8 cellular contexts compared by ENCODE assay signal in the genomic region with DNA sequence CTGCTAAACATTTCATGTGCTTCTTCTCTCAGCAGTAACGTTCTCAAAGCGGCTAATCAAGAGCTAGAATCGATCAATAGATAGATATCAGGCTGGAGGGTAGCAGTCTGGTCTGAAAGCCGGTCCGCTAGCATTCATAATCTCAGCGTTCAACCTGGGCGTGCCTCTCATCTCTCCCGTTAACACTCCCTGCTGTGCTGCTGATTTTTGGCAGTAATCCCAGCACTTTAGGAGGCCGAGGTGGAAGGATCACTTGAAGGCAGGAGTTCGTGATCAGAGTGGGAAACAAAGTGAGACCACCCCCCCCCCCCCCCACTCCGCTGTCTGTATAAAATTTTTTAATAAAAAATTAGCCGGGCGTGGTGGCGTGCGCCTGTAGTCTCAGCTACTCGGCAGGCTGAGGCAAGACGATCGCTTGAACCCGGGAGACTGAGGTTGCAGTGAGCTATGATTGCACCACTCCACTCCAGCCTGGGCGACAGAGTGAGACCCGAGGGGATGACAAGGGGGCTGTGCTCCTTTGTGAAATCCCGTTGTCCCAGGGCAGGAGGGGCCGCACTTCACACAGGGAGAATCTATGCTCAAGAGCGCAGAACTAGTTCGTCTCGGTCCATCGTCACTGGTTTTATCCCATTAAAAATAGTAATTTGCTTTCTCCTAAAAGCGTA. TPM values are rescaled to one million over a fixed set of nuclear protein-coding genes. Genes with fewer than 3 reads are reported as not detected.
DNase-seq lines count a peak whose midpoint lies in the region; ATAC-seq and TF ChIP-seq lines count a peak whose summit lies in the region.

No MANE protein-coding gene starts in this region.

- no peak for TF ChIP-seq CTCF in AG09309 (IDR thresholded peaks at IDR 0.05; ENCODE audit: control insufficient read depth, insufficient read depth, low read depth, low read length, missing control alignments)
- no peak for TF ChIP-seq CTCF in hepatocyte (IDR thresholded peaks at IDR 0.05; ENCODE audit: poor library complexity)

- H4K20me1 ChIP-seq in hepatocyte (ENCODE audit: insufficient read depth, poor library complexity, severe bottlenecking): no peaks in the 10 kb centered on the region

- peak overlapping the region; percentile 86 for H2AFZ ChIP-seq in hepatocyte

- H3K27ac ChIP-seq in hepatocyte (peak overlapping the region; percentile 22), skeletal muscle tissue (ENCODE audit: low read depth, low read length) (no peak overlapping the region)

- H3K9me3 ChIP-seq in hepatocyte (ENCODE audit: low read depth): no peaks in the 10 kb centered on the region
- no peaks in the 10 kb centered on the region for H3K9me3 ChIP-seq in skeletal muscle tissue (ENCODE audit: control insufficient read depth in 3 of 3, low read length in 3 of 3)

- H3K9ac ChIP-seq in skeletal muscle tissue (ENCODE audit: low read depth in 1 of 3, low read length in 3 of 3): peak overlapping the region; percentile 64 to 81 (median 77)

- H3K4me2 ChIP-seq in hepatocyte: peak overlapping the region; percentile 83

- peaks cover 4% of the 10 kb centered on the region for H3K27me3 ChIP-seq in hepatocyte
- H3K27me3 ChIP-seq in skeletal muscle tissue (ENCODE audit: control insufficient read depth in 3 of 3, insufficient read depth in 3 of 3, low read length in 3 of 3): no peaks in the 10 kb centered on the region

- 3% methylated on average over 28 of the region's 28 CpGs for WGBS in hepatocyte (ENCODE audit: low lambda C conversion rate, missing lambda C conversion rate)

- ATAC-seq in GM18505 (IDR thresholded peaks at IDR 0.05; ENCODE audit: unreplicated experiment) (peak; percentile 10), HG02938 (IDR thresholded peaks at IDR 0.05; ENCODE audit: unreplicated experiment) (peak; percentile 18)

- peaks cover 6% of the 10 kb centered on the region for H3K79me2 ChIP-seq in hepatocyte

- H3K4me3 ChIP-seq in AG09309 (ENCODE audit: control insufficient read depth, low read depth, low read length): peak overlapping the region; percentile 64
- H3K4me3 ChIP-seq in hepatocyte: peak overlapping the region; percentile 40
- H3K4me3 ChIP-seq in skeletal muscle tissue (ENCODE audit: low read length in 3 of 3): peak overlapping the region; percentile 83 to 96 (median 89)

- H3K9me2 ChIP-seq in hepatocyte (replicated peaks; ENCODE audit: insufficient read depth): no peaks in the 10 kb centered on the region

- no peak for TF ChIP-seq POLR2A in GM18505 (IDR thresholded peaks at IDR 0.05; ENCODE audit: borderline replicate concordance, extremely low read depth, insufficient read depth, insufficient read length)

- no peaks in the 10 kb centered on the region for H3K4me1 ChIP-seq in hepatocyte (ENCODE audit: insufficient read depth)
- peaks cover 4 to 8% (median 4%) of the 10 kb centered on the region in 3 donors for H3K4me1 ChIP-seq in skeletal muscle tissue (ENCODE audit: control insufficient read depth in 3 of 3, insufficient read depth in 3 of 3, low read length in 3 of 3)

- H3K36me3 ChIP-seq in hepatocyte (replicated peaks; ENCODE audit: insufficient read depth, low read depth) (no peaks in the 10 kb centered on the region), skeletal muscle tissue (ENCODE audit: control insufficient read depth in 3 of 3, insufficient read depth in 3 of 3, low read length in 3 of 3) (no peaks in the 10 kb centered on the region)

- DNase-seq in AG09309 (ENCODE audit: low read depth) (no peak), NCI-H2107 (lab: John Stamatoyannopoulos, UW) (peak; percentile 25), hepatocyte (ENCODE audit: low spot score) (peak; percentile 54), NCI-H1930 (lab: John Stamatoyannopoulos, UW) (no peak)
- peak; percentile 30 for DNase-seq in activated naive CD4-positive, alpha-beta T cell treated with anti-CD3 and anti-CD28 coated beads, Interleukin-2, amount 50 U/mL, for 16 hours

RNA-seq across cellular contexts. Expression of a gene that starts 0.6 kb away (rescaled TPM):
- total RNA-seq in hepatocyte (3.6 and 4.0 TPM in 2 replicates), skeletal muscle tissue (4.7 TPM)
- 5.4 and 5.9 TPM in 2 replicates for polyA plus RNA-seq in hepatocyte

RNA-seq across cellular contexts. Expression of a gene that starts 13.7 kb away (rescaled TPM):
- total RNA-seq in hepatocyte: 41.8 and 47.9 TPM in 2 replicates
- 16.6 and 28.0 TPM in 2 replicates for polyA plus RNA-seq in hepatocyte
- 45.4 TPM for total RNA-seq in skeletal muscle tissue

Comparison
In these comparisons a context has a peak if more than half of its experiments do, and no peak if none do; other contexts are left out.
1. DNase-seq: peak in NCI-H2107 (single experiment), activated naive CD4-positive, alpha-beta T cell treated with anti-CD3 and anti-CD28 coated beads, Interleukin-2, amount 50 U/mL, for 16 hours (single experiment) and hepatocyte (single experiment); none in AG09309 (single experiment) and NCI-H1930 (0 of 2).
2. Peak in every context shown above with its lines, with median percentiles within 50 percentile points of each other: H3K4me3 ChIP-seq.